ENCODE assay signal across 13 cellular contexts in genomic region chr1:48246727-48247126, GRCh38. TPM values are rescaled to one million over a fixed set of nuclear protein-coding genes. Genes with fewer than 3 reads are reported as not detected.
DNase-seq lines count a peak whose midpoint lies in the region; ATAC-seq and TF ChIP-seq lines count a peak whose summit lies in the region.
"Had no signal": no experiment of that assay in that cellular context is flagged by ENCODE, and none has a peak within 500 bp of the region (broad histone marks: within the 10 kb centered on the region; RNA-seq: fewer than 3 reads in every experiment).

No MANE protein-coding gene starts in this region.

- H3K27ac ChIP-seq in right atrium auricular region, result no peak overlapping the region
- no peak overlapping the region for H3K27ac ChIP-seq in heart left ventricle
- H3K27ac ChIP-seq in upper lobe of left lung, result no peak overlapping the region
- H3K27ac ChIP-seq in sigmoid colon, result no peak overlapping the region

- TF ChIP-seq POLR2A in heart left ventricle (IDR thresholded peaks at IDR 0.05), result no peak
- TF ChIP-seq POLR2A in upper lobe of left lung (IDR thresholded peaks at IDR 0.05), result no peak
- TF ChIP-seq POLR2A in sigmoid colon (IDR thresholded peaks at IDR 0.05), result no peak

- DNase-seq in Right ventricle myocardium superior (peak; percentile 82), right atrium auricular region (ENCODE audit: low spot score) (no peak), NCI-H526 (lab: John Stamatoyannopoulos, UW) (peak; percentile 95 to 97), heart left ventricle (peak in 4 of 5 donors; percentile 41 to 76 (median 62)), upper lobe of left lung (peak in 1 of 2 donors; percentile 74), progenitor cell of endocrine pancreas (ENCODE audit: low spot score, unreplicated experiment) (no peak), sigmoid colon (no peak)
- DNase-seq: activated naive CD8-positive, alpha-beta T cell treated with anti-CD3 and anti-CD28 coated beads, Interleukin-2, amount 50 U/mL, for 24 hours; dermis blood vessel endothelial cell had no signal

- H3K9me3 ChIP-seq in right atrium auricular region (no peaks in the 10 kb centered on the region), heart left ventricle (no peaks in the 10 kb centered on the region), upper lobe of left lung (no peaks in the 10 kb centered on the region), sigmoid colon (no peaks in the 10 kb centered on the region)

- H3K4me3 Mint-ChIP-seq in progenitor cell of endocrine pancreas (ENCODE audit: low read depth), result no peak overlapping the region
- H3K4me3 Mint-ChIP-seq: activated naive CD8-positive, alpha-beta T cell treated with anti-CD3 and anti-CD28 coated beads, Interleukin-2, amount 50 U/mL, for 24 hours had no signal

- no peaks in the 10 kb centered on the region for H3K4me1 Mint-ChIP-seq in progenitor cell of endocrine pancreas (ENCODE audit: low read depth)

- WGBS in heart left ventricle, 4 donors, result 77 to 91% (median 85%) methylated on average over 1 of the region's 1 CpG
- 44 to 78% methylated on average over 1 of the region's 1 CpG for WGBS in upper lobe of left lung, 2 donors
- 55 to 57% methylated on average over 1 of the region's 1 CpG for WGBS in sigmoid colon, 2 donors

- no peaks in the 10 kb centered on the region for H3K9me3 Mint-ChIP-seq in progenitor cell of endocrine pancreas (ENCODE audit: low read depth)
- H3K9me3 Mint-ChIP-seq: activated naive CD8-positive, alpha-beta T cell treated with anti-CD3 and anti-CD28 coated beads, Interleukin-2, amount 50 U/mL, for 24 hours had no signal

- peaks cover 2% of the 10 kb centered on the region for H3K36me3 Mint-ChIP-seq in progenitor cell of endocrine pancreas (ENCODE audit: insufficient read depth)

- H3K4me1 ChIP-seq in right atrium auricular region (peaks cover 0 to 6% of the 10 kb centered on the region in 2 donors), heart left ventricle (peaks cover 0 to 36% (median 0%) of the 10 kb centered on the region in 12 donors), upper lobe of left lung (peaks cover 14 to 22% (median 16%) of the 10 kb centered on the region in 4 donors), sigmoid colon (no peaks in the 10 kb centered on the region)

- ATAC-seq in Right ventricle myocardium superior (ENCODE audit: poor library complexity), result peak; percentile 82
- ATAC-seq in heart left ventricle, result peak; percentile 28 to 69 (median 56)
- ATAC-seq in upper lobe of left lung (ENCODE audit: low FRiP score in 2 of 2), result peak; percentile 35 to 63
- ATAC-seq in GM21515 (IDR thresholded peaks at IDR 0.05; ENCODE audit: unreplicated experiment), result no peak
- ATAC-seq: activated naive CD8-positive, alpha-beta T cell treated with anti-CD3 and anti-CD28 coated beads, Interleukin-2, amount 50 U/mL, for 24 hours; K562 had no signal

- no peaks in the 10 kb centered on the region for H3K36me3 ChIP-seq in right atrium auricular region
- no peaks in the 10 kb centered on the region for H3K36me3 ChIP-seq in heart left ventricle
- H3K36me3 ChIP-seq in upper lobe of left lung, result no peaks in the 10 kb centered on the region
- no peaks in the 10 kb centered on the region for H3K36me3 ChIP-seq in sigmoid colon

- TF ChIP-seq CTCF in right atrium auricular region (IDR thresholded peaks at IDR 0.05), result no peak
- no peak for TF ChIP-seq CTCF in heart left ventricle (IDR thresholded peaks at IDR 0.05)
- TF ChIP-seq CTCF in upper lobe of left lung (IDR thresholded peaks at IDR 0.05), result no peak
- no peak for TF ChIP-seq CTCF in progenitor cell of endocrine pancreas (IDR thresholded peaks at IDR 0.05; ENCODE audit: unreplicated experiment)
- TF ChIP-seq CTCF in sigmoid colon (IDR thresholded peaks at IDR 0.05), result no peak

- intact Hi-C loops in Right ventricle myocardium superior (cut with DNase I), result no loop called here
- intact Hi-C loops in heart left ventricle (cut with DNase I), result no loop called here
- intact Hi-C loops in sigmoid colon (cut with DNase I), result no loop called here

- no peaks in the 10 kb centered on the region for H3K27me3 Mint-ChIP-seq in progenitor cell of endocrine pancreas

- TF ChIP-seq EP300 in upper lobe of left lung (IDR thresholded peaks at IDR 0.05), result no peak
- TF ChIP-seq EP300 in sigmoid colon (IDR thresholded peaks at IDR 0.05), result no peak

- no peak overlapping the region for H3K27ac Mint-ChIP-seq in progenitor cell of endocrine pancreas
- H3K27ac Mint-ChIP-seq: activated naive CD8-positive, alpha-beta T cell treated with anti-CD3 and anti-CD28 coated beads, Interleukin-2, amount 50 U/mL, for 24 hours had no signal

- H3K4me3 ChIP-seq in right atrium auricular region (no peak overlapping the region), heart left ventricle (no peak overlapping the region), upper lobe of left lung (no peak overlapping the region), sigmoid colon (no peak overlapping the region)
- H3K4me3 ChIP-seq: K562 had no signal

- H3K27me3 ChIP-seq in right atrium auricular region, result no peaks in the 10 kb centered on the region
- no peaks in the 10 kb centered on the region for H3K27me3 ChIP-seq in heart left ventricle
- H3K27me3 ChIP-seq in upper lobe of left lung, result no peaks in the 10 kb centered on the region
- no peaks in the 10 kb centered on the region for H3K27me3 ChIP-seq in sigmoid colon

RNA-seq across cellular contexts. Expression of gene SLC5A9, which starts 24.2 kb away (rescaled TPM):
- total RNA-seq in Right ventricle myocardium superior, result 0.13 TPM
- not detected for total RNA-seq in right atrium auricular region
- total RNA-seq in heart left ventricle, result under 1 TPM in 6 of 9 donors, not detected in 3; 0.09 to 0.67 (median 0.27) TPM
- under 1 TPM; 0.04 to 0.08 TPM for polyA plus RNA-seq in heart left ventricle
- 10 to 100 TPM in 2 of 6 donors, 1 to 10 TPM in 4; 2.9 to 21.0 (median 6.1) TPM for total RNA-seq in upper lobe of left lung
- 7.2 and 8.8 TPM in 2 replicates for total RNA-seq in progenitor cell of endocrine pancreas
- not detected for total RNA-seq in sigmoid colon
- 1 to 10 TPM in 1 of 3 donors, under 1 TPM in 1, not detected in 1; 0.69 to 1.5 TPM for polyA plus RNA-seq in sigmoid colon
- total RNA-seq: dermis blood vessel endothelial cell; frontal cortex; K562; T-helper 2 cell treated with Interferon-gamma antibody and Interleukin-4, amounts not matched to agents 100 ng/mL and 5 ng/mL, for 36 hours had no signal
- polyA plus RNA-seq: K562 had no signal

Comparison
In these comparisons a context has a peak if more than half of its experiments do, and no peak if none do; other contexts are left out.
1. DNase-seq: peak in Right ventricle myocardium superior (single experiment), NCI-H526 (2 of 2) and heart left ventricle (4 of 5); none in right atrium auricular region (single experiment), progenitor cell of endocrine pancreas (single experiment) and sigmoid colon (single experiment).